In genomic region chr5:175652741-175653663, GRCh38 we compare ENCODE assay signal across 8 cellular contexts. TPM values are rescaled to one million over a fixed set of nuclear protein-coding genes. Genes with fewer than 3 reads are reported as not detected.
DNase-seq lines count a peak whose midpoint lies in the region; ATAC-seq and TF ChIP-seq lines count a peak whose summit lies in the region.

No MANE protein-coding gene starts in this region.

- DNase-seq in activated CD4-positive, alpha-beta memory T cell treated with anti-CD3 and anti-CD28 coated beads for 36 hours: peak; percentile 93
- DNase-seq in foreskin melanocyte: peak; percentile 99
- DNase-seq in stromal cell of bone marrow (ENCODE audit: low read depth): peak; percentile 45
- DNase-seq in nephron progenitor cell: no peak
- DNase-seq in mesothelial cell of epicardium (ENCODE audit: low spot score in 2 of 2, unreplicated experiment in 2 of 2): no peak
- no peak for DNase-seq in NCI-H1417 (lab: John Stamatoyannopoulos, UW)

- CTCF ChIA-PET in activated CD4-positive, alpha-beta memory T cell treated with anti-CD3 and anti-CD28 coated beads for 36 hours (lab: Charles Lee): interaction anchor here (1.0 to 4.2 kb wide), 7 partner anchors 43 to 137 kb away, joined by 3 to 46 read pairs (median 4); no protein-coding TSS in a partner anchor

- peaks cover 73% of the 10 kb centered on the region for H3K4me1 Mint-ChIP-seq in activated CD4-positive, alpha-beta memory T cell treated with anti-CD3 and anti-CD28 coated beads for 36 hours (ENCODE audit: low read depth)
- H3K4me1 Mint-ChIP-seq in nephron progenitor cell (peaks cover 21% of the 10 kb centered on the region), mesothelial cell of epicardium (peaks cover 7% of the 10 kb centered on the region)

- peaks cover 24% of the 10 kb centered on the region for H3K9me3 Mint-ChIP-seq in activated CD4-positive, alpha-beta memory T cell treated with anti-CD3 and anti-CD28 coated beads for 36 hours
- peaks cover 27% of the 10 kb centered on the region for H3K9me3 Mint-ChIP-seq in nephron progenitor cell
- H3K9me3 Mint-ChIP-seq in mesothelial cell of epicardium: peaks cover 19% of the 10 kb centered on the region

- peak; percentile 61 for ATAC-seq in HG03457 (IDR thresholded peaks at IDR 0.05; ENCODE audit: unreplicated experiment)
- no peak for ATAC-seq in GM18511 (IDR thresholded peaks at IDR 0.05; ENCODE audit: unreplicated experiment)

- H3K4me3 Mint-ChIP-seq in activated CD4-positive, alpha-beta memory T cell treated with anti-CD3 and anti-CD28 coated beads for 36 hours: peak overlapping the region; percentile 60
- no peak overlapping the region for H3K4me3 Mint-ChIP-seq in nephron progenitor cell
- no peak overlapping the region for H3K4me3 Mint-ChIP-seq in mesothelial cell of epicardium

- POLR2A ChIA-PET in activated CD4-positive, alpha-beta memory T cell treated with anti-CD3 and anti-CD28 coated beads for 36 hours (lab: Charles Lee): interaction anchor here (1.1 to 1.9 kb wide), 4 partner anchors 10 to 136 kb away, joined by 3 to 5 read pairs (median 4); no protein-coding TSS in a partner anchor

- intact Hi-C loops in activated CD4-positive, alpha-beta memory T cell treated with anti-CD3 and anti-CD28 coated beads for 36 hours (cut with micrococcal nuclease): loop anchor here (1.0 to 10.0 kb wide), 10 partner anchors 36 to 882 kb away; partner anchors contain the start of genes HIGD2A, NOP16 and RNF44

- no peak for TF ChIP-seq CTCF in nephron progenitor cell (IDR thresholded peaks at IDR 0.05)
- TF ChIP-seq CTCF in mesothelial cell of epicardium (IDR thresholded peaks at IDR 0.05; ENCODE audit: unreplicated experiment): no peak

- no peaks in the 10 kb centered on the region for H3K27me3 Mint-ChIP-seq in activated CD4-positive, alpha-beta memory T cell treated with anti-CD3 and anti-CD28 coated beads for 36 hours
- peaks cover 43% of the 10 kb centered on the region for H3K27me3 Mint-ChIP-seq in nephron progenitor cell (ENCODE audit: low read depth, poor library complexity)
- H3K27me3 Mint-ChIP-seq in mesothelial cell of epicardium (ENCODE audit: low read depth): peaks cover 61% of the 10 kb centered on the region

- H3K27ac Mint-ChIP-seq in activated CD4-positive, alpha-beta memory T cell treated with anti-CD3 and anti-CD28 coated beads for 36 hours: peak overlapping the region; percentile 92
- no peak overlapping the region for H3K27ac Mint-ChIP-seq in nephron progenitor cell
- H3K27ac Mint-ChIP-seq in mesothelial cell of epicardium: no peak overlapping the region

- peaks cover 16% of the 10 kb centered on the region for H3K36me3 Mint-ChIP-seq in activated CD4-positive, alpha-beta memory T cell treated with anti-CD3 and anti-CD28 coated beads for 36 hours
- no peaks in the 10 kb centered on the region for H3K36me3 Mint-ChIP-seq in nephron progenitor cell (ENCODE audit: low read depth)
- no peaks in the 10 kb centered on the region for H3K36me3 Mint-ChIP-seq in mesothelial cell of epicardium

RNA-seq across cellular contexts. Expression of gene HRH2, which starts 4.9 kb away (rescaled TPM):
- total RNA-seq in activated CD4-positive, alpha-beta memory T cell treated with anti-CD3 and anti-CD28 coated beads for 36 hours: 10 to 100 TPM; 11.6 to 11.8 TPM
- 2.1 to 2.8 TPM (median 2.6 TPM) in 3 replicates for total RNA-seq in mesothelial cell of epicardium

Comparison
In these comparisons a context has a peak if more than half of its experiments do, and no peak if none do; other contexts are left out.
1. DNase-seq: peak in activated CD4-positive, alpha-beta memory T cell treated with anti-CD3 and anti-CD28 coated beads for 36 hours (single experiment), foreskin melanocyte (single experiment) and stromal cell of bone marrow (single experiment); none in nephron progenitor cell (single experiment), mesothelial cell of epicardium (0 of 2) and NCI-H1417 (0 of 3).